18 cellular contexts compared by ENCODE assay signal in the genomic region with DNA sequence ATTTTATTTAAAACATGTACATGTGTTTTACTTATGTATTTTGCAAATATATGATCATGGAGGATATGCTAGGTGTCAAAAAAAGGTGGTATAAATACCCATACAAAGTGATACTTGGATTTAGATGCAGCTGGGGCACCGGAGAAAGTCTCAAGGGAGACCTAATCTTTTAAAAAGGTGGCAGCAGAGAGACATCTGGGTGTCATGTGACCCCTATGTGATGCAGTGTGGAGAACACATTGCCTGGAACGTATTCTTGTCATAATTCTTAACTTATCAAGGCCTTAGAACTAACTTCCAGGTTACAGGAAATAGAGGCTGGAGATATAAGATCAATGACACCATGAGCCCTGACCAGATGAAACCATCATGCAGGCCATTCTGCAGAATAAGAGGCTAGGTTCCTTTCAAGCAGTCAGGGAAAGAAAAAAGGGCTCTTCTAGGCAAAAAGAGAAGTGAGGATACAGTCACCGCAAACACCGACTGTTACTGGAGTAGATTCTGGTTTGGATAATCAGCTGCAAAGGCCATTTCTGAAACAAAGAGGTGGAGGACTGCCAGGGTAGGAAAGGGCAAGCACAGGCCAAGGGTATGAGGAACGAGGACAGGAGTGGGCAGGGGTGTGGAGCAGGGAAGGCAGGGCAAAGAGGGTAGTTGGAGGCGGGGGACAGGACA.
DNase-seq lines count a peak whose midpoint lies in the region; ATAC-seq and TF ChIP-seq lines count a peak whose summit lies in the region.
"Had no signal": no experiment of that assay in that cellular context is flagged by ENCODE, and none has a peak within 500 bp of the region (broad histone marks: within the 10 kb centered on the region; RNA-seq: fewer than 3 reads in every experiment).

No MANE protein-coding gene starts in this region.

- intact Hi-C loops in esophagus muscularis mucosa (cut with DNase I): no loop called here
- intact Hi-C loops in activated T-helper 2 cell treated with anti-CD3 and anti-CD28 coated beads, Interferon-gamma antibody, Interleukin-2, Interleukin-4, amounts not matched to agents 10 μg/mL and 5 μg/mL and 100 μg/mL, durations not matched to agents 14 hours and 24 hours and 36 hours (cut with micrococcal nuclease): no loop called here

- H3K4me2 ChIP-seq in GM23248 (ENCODE audit: unreplicated experiment): no peak overlapping the region

- no peak overlapping the region for H3K4me3 ChIP-seq in esophagus muscularis mucosa
- no peak overlapping the region for H3K4me3 ChIP-seq in GM23248
- H3K4me3 ChIP-seq: esophagus squamous epithelium, transverse colon had no signal

- no peaks in the 10 kb centered on the region for H3F3A ChIP-seq in GM23248 (ENCODE audit: insufficient read depth)

- H3K27me3 ChIP-seq in esophagus muscularis mucosa: no peaks in the 10 kb centered on the region
- no peaks in the 10 kb centered on the region for H3K27me3 ChIP-seq in GM23248 (replicated peaks; ENCODE audit: insufficient read depth)
- H3K27me3 ChIP-seq: esophagus squamous epithelium, transverse colon had no signal

- H3K9me3 Mint-ChIP-seq in stimulated activated naive CD8-positive, alpha-beta T cell treated with anti-CD3 and anti-CD28 coated beads, Interleukin-15, Interleukin-2, amounts not matched to agents 100 ng/mL and 50 ng/mL, for 24 hours: no peaks in the 10 kb centered on the region
- H3K9me3 Mint-ChIP-seq in activated T-helper 2 cell treated with anti-CD3 and anti-CD28 coated beads, Interferon-gamma antibody, Interleukin-2, Interleukin-4, amounts not matched to agents 10 μg/mL and 5 μg/mL and 100 μg/mL, durations not matched to agents 14 hours and 24 hours and 36 hours: no peaks in the 10 kb centered on the region

- H3K4me3 Mint-ChIP-seq in stimulated activated naive CD8-positive, alpha-beta T cell treated with anti-CD3 and anti-CD28 coated beads, Interleukin-15, Interleukin-2, amounts not matched to agents 100 ng/mL and 50 ng/mL, for 24 hours: no peak overlapping the region
- H3K4me3 Mint-ChIP-seq in activated T-helper 2 cell treated with anti-CD3 and anti-CD28 coated beads, Interferon-gamma antibody, Interleukin-2, Interleukin-4, amounts not matched to agents 10 μg/mL and 5 μg/mL and 100 μg/mL, durations not matched to agents 14 hours and 24 hours and 36 hours (ENCODE audit: low read depth): no peak overlapping the region

- H3K4me1 ChIP-seq in esophagus muscularis mucosa (peaks cover 26 to 31% (median 26%) of the 10 kb centered on the region in 4 donors), GM23248 (ENCODE audit: insufficient read depth) (peaks cover 13% of the 10 kb centered on the region; the same call in 1 of the 2 replicates)

- peak overlapping the region; percentile 12 to 43 (median 34) for H3K27ac ChIP-seq in esophagus muscularis mucosa (replicated peaks in 1 of 4)
- H3K27ac ChIP-seq in GM23248: no peak overlapping the region
- H3K27ac ChIP-seq: esophagus squamous epithelium, transverse colon had no signal

- no peaks in the 10 kb centered on the region for H3K79me2 ChIP-seq in GM23248 (ENCODE audit: insufficient read depth)

- H3K27ac Mint-ChIP-seq in stimulated activated naive CD8-positive, alpha-beta T cell treated with anti-CD3 and anti-CD28 coated beads, Interleukin-15, Interleukin-2, amounts not matched to agents 100 ng/mL and 50 ng/mL, for 24 hours: peak overlapping the region; percentile 61
- no peak overlapping the region for H3K27ac Mint-ChIP-seq in activated T-helper 2 cell treated with anti-CD3 and anti-CD28 coated beads, Interferon-gamma antibody, Interleukin-2, Interleukin-4, amounts not matched to agents 10 μg/mL and 5 μg/mL and 100 μg/mL, durations not matched to agents 14 hours and 24 hours and 36 hours

- no peak for TF ChIP-seq CTCF in esophagus muscularis mucosa (IDR thresholded peaks at IDR 0.05)

- in situ Hi-C loops in GM23248 (cut with MboI): no loop called here

- H3K36me3 Mint-ChIP-seq in stimulated activated naive CD8-positive, alpha-beta T cell treated with anti-CD3 and anti-CD28 coated beads, Interleukin-15, Interleukin-2, amounts not matched to agents 100 ng/mL and 50 ng/mL, for 24 hours (ENCODE audit: low read depth): peaks cover 77% of the 10 kb centered on the region
- H3K36me3 Mint-ChIP-seq in activated T-helper 2 cell treated with anti-CD3 and anti-CD28 coated beads, Interferon-gamma antibody, Interleukin-2, Interleukin-4, amounts not matched to agents 10 μg/mL and 5 μg/mL and 100 μg/mL, durations not matched to agents 14 hours and 24 hours and 36 hours (ENCODE audit: low read depth): peaks cover 78% of the 10 kb centered on the region

- 76% methylated on average over 6 of the region's 6 CpGs for WGBS in esophagus muscularis mucosa
- 93 to 97% methylated on average over 6 of the region's 6 CpGs for WGBS in GM23248 (ENCODE audit: low coverage in 1 of 2, low lambda C conversion rate in 2 of 2, missing lambda C conversion rate in 2 of 2), 2 experiments

- no peaks in the 10 kb centered on the region for H3K9me3 ChIP-seq in esophagus muscularis mucosa
- no peaks in the 10 kb centered on the region for H3K9me3 ChIP-seq in GM23248 (ENCODE audit: low read depth)
- H3K9me3 ChIP-seq: Caco-2, esophagus squamous epithelium, transverse colon had no signal

- H3K4me1 Mint-ChIP-seq in stimulated activated naive CD8-positive, alpha-beta T cell treated with anti-CD3 and anti-CD28 coated beads, Interleukin-15, Interleukin-2, amounts not matched to agents 100 ng/mL and 50 ng/mL, for 24 hours (ENCODE audit: low read depth): peaks cover 56% of the 10 kb centered on the region
- peaks cover 26% of the 10 kb centered on the region for H3K4me1 Mint-ChIP-seq in activated T-helper 2 cell treated with anti-CD3 and anti-CD28 coated beads, Interferon-gamma antibody, Interleukin-2, Interleukin-4, amounts not matched to agents 10 μg/mL and 5 μg/mL and 100 μg/mL, durations not matched to agents 14 hours and 24 hours and 36 hours (ENCODE audit: low read depth)

- H3K27me3 Mint-ChIP-seq in stimulated activated naive CD8-positive, alpha-beta T cell treated with anti-CD3 and anti-CD28 coated beads, Interleukin-15, Interleukin-2, amounts not matched to agents 100 ng/mL and 50 ng/mL, for 24 hours: no peaks in the 10 kb centered on the region
- no peaks in the 10 kb centered on the region for H3K27me3 Mint-ChIP-seq in activated T-helper 2 cell treated with anti-CD3 and anti-CD28 coated beads, Interferon-gamma antibody, Interleukin-2, Interleukin-4, amounts not matched to agents 10 μg/mL and 5 μg/mL and 100 μg/mL, durations not matched to agents 14 hours and 24 hours and 36 hours (ENCODE audit: low read depth)

- ATAC-seq in stimulated activated naive CD8-positive, alpha-beta T cell treated with anti-CD3 and anti-CD28 coated beads, Interleukin-15, Interleukin-2, amounts not matched to agents 100 U/mL and 50 U/mL, for 24 hours: no peak

- no peak overlapping the region for H3K9ac ChIP-seq in GM23248

- H3K36me3 ChIP-seq in esophagus muscularis mucosa (peaks cover 0 to 77% (median 38%) of the 10 kb centered on the region in 4 donors), GM23248 (ENCODE audit: low read depth) (peaks cover 9% of the 10 kb centered on the region; the same call in 1 of the 2 replicates)
- H3K36me3 ChIP-seq: transverse colon had no signal

- H3K9me2 ChIP-seq in GM23248 (ENCODE audit: insufficient read depth): no peaks in the 10 kb centered on the region

- TF ChIP-seq EP300 in esophagus muscularis mucosa (IDR thresholded peaks at IDR 0.05): no peak

- no peak for DNase-seq in stimulated activated naive CD8-positive, alpha-beta T cell treated with anti-CD3 and anti-CD28 coated beads, Interleukin-15, Interleukin-2, amounts not matched to agents 100 U/mL and 50 U/mL, for 24 hours
- DNase-seq in OCI-M1 (lab: John Stamatoyannopoulos, UW): peak; percentile 18
- no peak for DNase-seq in esophagus muscularis mucosa (ENCODE audit: extremely low spot score)
- DNase-seq in GM23248: no peak
- no peak for DNase-seq in stimulated activated CD4-positive, alpha-beta T cell treated with anti-CD3 and anti-CD28 coated beads, Interleukin-4, amount 100 ng/mL, for 4 hours
- DNase-seq in activated T-helper 2 cell treated with anti-CD3 and anti-CD28 coated beads, Interferon-gamma antibody, Interleukin-2, Interleukin-4, amounts not matched to agents 10 μg/mL and 5 μg/mL and 100 μg/mL, durations not matched to agents 14 hours and 24 hours and 36 hours (ENCODE audit: low spot score): no peak
- DNase-seq in erythroblast (lab: John Stamatoyannopoulos, UW): no peak
- DNase-seq: activated CD4-positive, CD25-positive, alpha-beta regulatory T cell; amygdala; Caco-2; caudate nucleus; esophagus squamous epithelium; GOT3; nucleus accumbens; stimulated activated CD4-positive, alpha-beta T cell treated with anti-CD3 and anti-CD28 coated beads, Interleukin-15, amount 100 ng/mL, for 24 hours; stimulated activated naive CD4-positive, alpha-beta T cell; transverse colon had no signal

- no peaks in the 10 kb centered on the region; the same call in 1 of the 2 replicates for H4K20me1 ChIP-seq in GM23248 (ENCODE audit: insufficient read depth)

- TF ChIP-seq POLR2A in esophagus muscularis mucosa (IDR thresholded peaks at IDR 0.05; ENCODE audit: low read depth): no peak
- TF ChIP-seq POLR2A in erythroblast (IDR thresholded peaks at IDR 0.05; ENCODE audit: low read length): no peak

- no peak overlapping the region for H2AFZ ChIP-seq in GM23248
